1 cellular context compared by ENCODE assay signal in genomic region chr12:32362892-32363291, GRCh38.
TF ChIP-seq lines count a peak whose summit lies in the region.

No MANE protein-coding gene starts in this region.

TF ChIP-seq in WTC11, 78 proteins besides CTCF, POLR2A, EP300 and RAD21 (continued from another document):
- no peak for TF ChIP-seq IRF1 (CRISPR knock-in tag; IDR thresholded peaks at IDR 0.05)
- TF ChIP-seq ZNF423 (CRISPR knock-in tag; IDR thresholded peaks at IDR 0.05) = no peak
- no peak for TF ChIP-seq ZNF317 (CRISPR knock-in tag; IDR thresholded peaks at IDR 0.05; ENCODE audit: borderline replicate concordance, low read depth)
- TF ChIP-seq KAT7 (CRISPR knock-in tag; IDR thresholded peaks at IDR 0.05; ENCODE audit: borderline replicate concordance) = no peak
- no peak for TF ChIP-seq ETV6 (CRISPR knock-in tag; IDR thresholded peaks at IDR 0.05)
- no peak for TF ChIP-seq TCF7 (CRISPR knock-in tag; IDR thresholded peaks at IDR 0.05; ENCODE audit: low read depth)
